Comparison of ENCODE assay signal across 1 cellular context in genomic region chr10:132714096-132714721, GRCh38.
TF ChIP-seq lines count a peak whose summit lies in the region.

No MANE protein-coding gene starts in this region.

TF ChIP-seq in GM23338, 12 proteins besides CTCF, POLR2A, EP300 and RAD21 (continued from another document):
- no peak for TF ChIP-seq REST (IDR thresholded peaks at IDR 0.05; ENCODE audit: unreplicated experiment)
- no peak for TF ChIP-seq NANOG (IDR thresholded peaks at IDR 0.05; ENCODE audit: borderline replicate concordance)
- TF ChIP-seq, protein P1, sequence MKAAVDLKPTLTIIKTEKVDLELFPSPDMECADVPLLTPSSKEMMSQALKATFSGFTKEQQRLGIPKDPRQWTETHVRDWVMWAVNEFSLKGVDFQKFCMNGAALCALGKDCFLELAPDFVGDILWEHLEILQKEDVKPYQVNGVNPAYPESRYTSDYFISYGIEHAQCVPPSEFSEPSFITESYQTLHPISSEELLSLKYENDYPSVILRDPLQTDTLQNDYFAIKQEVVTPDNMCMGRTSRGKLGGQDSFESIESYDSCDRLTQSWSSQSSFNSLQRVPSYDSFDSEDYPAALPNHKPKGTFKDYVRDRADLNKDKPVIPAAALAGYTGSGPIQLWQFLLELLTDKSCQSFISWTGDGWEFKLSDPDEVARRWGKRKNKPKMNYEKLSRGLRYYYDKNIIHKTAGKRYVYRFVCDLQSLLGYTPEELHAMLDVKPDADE (IDR thresholded peaks at IDR 0.05), result no peak
- TF ChIP-seq ZNF114 (CRISPR knock-in tag; IDR thresholded peaks at IDR 0.05), result no peak
- TF ChIP-seq POLR2AphosphoS5 (IDR thresholded peaks at IDR 0.05; ENCODE audit: low read depth), result no peak
- no peak for TF ChIP-seq CREB1 (CRISPR knock-in tag; IDR thresholded peaks at IDR 0.05; ENCODE audit: low read depth)
- TF ChIP-seq EZH2 (IDR thresholded peaks at IDR 0.05; ENCODE audit: low read depth, unreplicated experiment), result no peak
